In the genomic region with DNA sequence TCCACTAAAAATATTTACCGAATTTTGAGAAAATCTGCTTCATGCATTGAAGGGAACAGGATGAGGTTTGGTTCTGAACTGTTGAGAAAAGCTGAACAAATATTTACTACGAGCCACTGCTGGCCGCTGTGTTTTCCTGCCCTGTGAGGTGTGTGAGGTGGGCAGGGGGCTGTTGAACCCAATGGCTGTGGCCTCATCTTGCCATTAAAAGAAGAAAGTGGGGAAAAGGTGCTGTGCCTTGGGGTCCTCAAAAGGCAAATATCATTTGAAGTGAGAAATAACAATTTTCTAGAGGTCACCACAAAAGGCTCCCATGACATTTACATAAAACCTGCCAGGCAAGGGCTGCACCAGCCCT, we compare ENCODE assay signal across 16 cellular contexts. TPM values are rescaled to one million over a fixed set of nuclear protein-coding genes. Genes with fewer than 3 reads are reported as not detected.
DNase-seq lines count a peak whose midpoint lies in the region; ATAC-seq and TF ChIP-seq lines count a peak whose summit lies in the region.
"Had no signal": no experiment of that assay in that cellular context is flagged by ENCODE, and none has a peak within 500 bp of the region (broad histone marks: within the 10 kb centered on the region; RNA-seq: fewer than 3 reads in every experiment).

No MANE protein-coding gene starts in this region.

- WGBS in sigmoid colon, 2 donors = 51 to 74% methylated on average over 3 of the region's 3 CpGs

- peak overlapping the region; percentile 95 for H3K27ac ChIP-seq in CD8-positive, alpha-beta T cell (ENCODE audit: low read depth, low read length)
- no peak overlapping the region for H3K27ac ChIP-seq in sigmoid colon

- H3K9me3 Mint-ChIP-seq in activated CD4-positive, alpha-beta memory T cell treated with anti-CD3 and anti-CD28 coated beads for 36 hours = no peaks in the 10 kb centered on the region
- no peaks in the 10 kb centered on the region for H3K9me3 Mint-ChIP-seq in activated CD4-positive, alpha-beta memory T cell treated with anti-CD3 and anti-CD28 coated beads, Interleukin-2, amount 10 ng/mL, durations not matched to agents 7 days and 5 days
- no peaks in the 10 kb centered on the region for H3K9me3 Mint-ChIP-seq in CD8-positive, alpha-beta T cell
- no peaks in the 10 kb centered on the region for H3K9me3 Mint-ChIP-seq in T-cell

- H3K27ac Mint-ChIP-seq in activated CD4-positive, alpha-beta memory T cell treated with anti-CD3 and anti-CD28 coated beads for 36 hours = peak overlapping the region; percentile 10
- H3K27ac Mint-ChIP-seq in activated CD4-positive, alpha-beta memory T cell treated with anti-CD3 and anti-CD28 coated beads, Interleukin-2, amount 10 ng/mL, durations not matched to agents 7 days and 5 days = no peak overlapping the region
- H3K27ac Mint-ChIP-seq in CD8-positive, alpha-beta T cell = no peak overlapping the region
- no peak overlapping the region for H3K27ac Mint-ChIP-seq in T-cell

- no peak for DNase-seq in activated CD4-positive, alpha-beta memory T cell treated with anti-CD3 and anti-CD28 coated beads for 36 hours
- DNase-seq in activated CD4-positive, alpha-beta memory T cell treated with anti-CD3 and anti-CD28 coated beads, Interleukin-2, amount 10 ng/mL, durations not matched to agents 7 days and 5 days = no peak
- DNase-seq in CD8-positive, alpha-beta T cell = no peak
- no peak for DNase-seq in T-cell
- DNase-seq in sigmoid colon = peak; percentile 22
- no peak for DNase-seq in Ammon's horn (ENCODE audit: low spot score)
- no peak for DNase-seq in NCI-H2227 (lab: John Stamatoyannopoulos, UW; ENCODE audit: unreplicated experiment)
- DNase-seq: EL, H7, KBM-7, MG63, NCI-H1092 treated with DMSO at 0.1 percent for 48 hours, NCI-H1694, NCI-H446 had no signal

- peaks cover 18% of the 10 kb centered on the region for H3K27me3 Mint-ChIP-seq in activated CD4-positive, alpha-beta memory T cell treated with anti-CD3 and anti-CD28 coated beads for 36 hours
- peaks cover 2% of the 10 kb centered on the region for H3K27me3 Mint-ChIP-seq in activated CD4-positive, alpha-beta memory T cell treated with anti-CD3 and anti-CD28 coated beads, Interleukin-2, amount 10 ng/mL, durations not matched to agents 7 days and 5 days
- H3K27me3 Mint-ChIP-seq in CD8-positive, alpha-beta T cell (ENCODE audit: low read depth) = no peaks in the 10 kb centered on the region
- no peaks in the 10 kb centered on the region for H3K27me3 Mint-ChIP-seq in T-cell

- CTCF ChIA-PET in activated CD4-positive, alpha-beta memory T cell treated with anti-CD3 and anti-CD28 coated beads for 36 hours (lab: Charles Lee) = interaction anchor here (1.0 to 1.3 kb wide), 3 partner anchors 14 to 122 kb away, joined by 3 to 4 read pairs (median 4); no protein-coding TSS in a partner anchor
- CTCF ChIA-PET in activated CD4-positive, alpha-beta memory T cell treated with anti-CD3 and anti-CD28 coated beads, Interleukin-2, amount 10 ng/mL, durations not matched to agents 7 days and 5 days (lab: Charles Lee) = interaction anchor here (1.0 to 7.1 kb wide), 9 partner anchors 13 to 121 kb away, joined by 4 to 109 read pairs (median 7); partner anchors contain the start of gene KLF2
- CTCF ChIA-PET in CD8-positive, alpha-beta T cell (lab: Charles Lee) = interaction anchor here (1.0 to 14.2 kb wide), 7 partner anchors 12 to 126 kb away, joined by 3 to 200 read pairs (median 4); partner anchors contain the start of gene KLF2
- CTCF ChIA-PET in T-cell (lab: Charles Lee) = interaction anchor here in 1 of 2 donors (0.7 to 1.5 kb wide), 6 partner anchors 13 to 101 kb away, joined by 3 to 7 read pairs (median 4); no protein-coding TSS in a partner anchor

- intact Hi-C loops in activated CD4-positive, alpha-beta memory T cell treated with anti-CD3 and anti-CD28 coated beads for 36 hours (cut with micrococcal nuclease) = no loop called here
- intact Hi-C loops in CD8-positive, alpha-beta T cell (cut with DNase I, micrococcal nuclease) = loop anchor here (1.0 to 5.0 kb wide), 4 partner anchors 27 to 292 kb away; partner anchors contain the start of genes KLF2 (in 1 of the 2) and TPM4 (in 1 of the 2)
- intact Hi-C loops in sigmoid colon (cut with DNase I) = no loop called here

- H3K27me3 ChIP-seq in CD8-positive, alpha-beta T cell (ENCODE audit: insufficient read depth, low read length) = no peaks in the 10 kb centered on the region
- no peaks in the 10 kb centered on the region for H3K27me3 ChIP-seq in sigmoid colon
- H3K27me3 ChIP-seq: MG63 had no signal

- H3K4me1 Mint-ChIP-seq in activated CD4-positive, alpha-beta memory T cell treated with anti-CD3 and anti-CD28 coated beads for 36 hours (ENCODE audit: low read depth) = peaks cover 39% of the 10 kb centered on the region
- peaks cover 28% of the 10 kb centered on the region for H3K4me1 Mint-ChIP-seq in activated CD4-positive, alpha-beta memory T cell treated with anti-CD3 and anti-CD28 coated beads, Interleukin-2, amount 10 ng/mL, durations not matched to agents 7 days and 5 days
- H3K4me1 Mint-ChIP-seq in CD8-positive, alpha-beta T cell (ENCODE audit: low read depth) = peaks cover 68% of the 10 kb centered on the region
- H3K4me1 Mint-ChIP-seq in T-cell = peaks cover 29 to 40% (median 29%) of the 10 kb centered on the region in 3 donors

- no peak overlapping the region for H3K4me3 Mint-ChIP-seq in activated CD4-positive, alpha-beta memory T cell treated with anti-CD3 and anti-CD28 coated beads for 36 hours
- H3K4me3 Mint-ChIP-seq in activated CD4-positive, alpha-beta memory T cell treated with anti-CD3 and anti-CD28 coated beads, Interleukin-2, amount 10 ng/mL, durations not matched to agents 7 days and 5 days = no peak overlapping the region
- H3K4me3 Mint-ChIP-seq in CD8-positive, alpha-beta T cell = no peak overlapping the region
- H3K4me3 Mint-ChIP-seq in T-cell = no peak overlapping the region

- H3K4me3 ChIP-seq in CD8-positive, alpha-beta T cell (ENCODE audit: low read depth, low read length) = peak overlapping the region; percentile 28
- no peak overlapping the region for H3K4me3 ChIP-seq in sigmoid colon
- H3K4me3 ChIP-seq: MG63 had no signal

- no peak for ATAC-seq in CD8-positive, alpha-beta T cell
- ATAC-seq in T-cell (replicated peaks in 1 of 4) (peak in 3 of 4 experiments; percentile 9 to 13 (median 11)), GM21447 (IDR thresholded peaks at IDR 0.05; ENCODE audit: unreplicated experiment) (no peak)
- ATAC-seq: Panc1 had no signal

- no peaks in the 10 kb centered on the region for H3K36me3 ChIP-seq in CD8-positive, alpha-beta T cell (ENCODE audit: insufficient read depth, low read length)
- H3K36me3 ChIP-seq in sigmoid colon = peaks cover 0 to 5% (median 2%) of the 10 kb centered on the region in 4 donors

- POLR2A ChIA-PET in activated CD4-positive, alpha-beta memory T cell treated with anti-CD3 and anti-CD28 coated beads for 36 hours (lab: Charles Lee) = interaction anchor here (1.3 to 4.2 kb wide), 3 partner anchors 27 to 39 kb away, joined by 4 to 29 read pairs (median 4); no protein-coding TSS in a partner anchor
- POLR2A ChIA-PET in activated CD4-positive, alpha-beta memory T cell treated with anti-CD3 and anti-CD28 coated beads, Interleukin-2, amount 10 ng/mL, durations not matched to agents 7 days and 5 days (lab: Charles Lee) = interaction anchor here (0.8 to 34.9 kb wide), 15 partner anchors 10 to 299 kb away, joined by 3 to 3221 read pairs (median 7); partner anchors contain the start of genes FAM32A, HSH2D and KLF2
- POLR2A ChIA-PET in CD8-positive, alpha-beta T cell (lab: Charles Lee) = interaction anchor here (0.5 to 30.7 kb wide), 15 partner anchors 8 to 1258 kb away, joined by 3 to 2627 read pairs (median 3); partner anchors contain the start of gene KLF2
- POLR2A ChIA-PET in T-cell (lab: Charles Lee) = interaction anchor here (0.5 to 4.4 kb wide), 11 partner anchors 9 to 45 kb away, joined by 3 to 135 read pairs (median 7); partner anchors contain the start of gene KLF2 (in 2 of the 2)

- H3K9me3 ChIP-seq in CD8-positive, alpha-beta T cell (ENCODE audit: low read length) = no peaks in the 10 kb centered on the region
- no peaks in the 10 kb centered on the region for H3K9me3 ChIP-seq in sigmoid colon
- H3K9me3 ChIP-seq: MG63 had no signal

- H3K36me3 Mint-ChIP-seq in activated CD4-positive, alpha-beta memory T cell treated with anti-CD3 and anti-CD28 coated beads for 36 hours = peaks cover 3% of the 10 kb centered on the region
- peaks cover 24% of the 10 kb centered on the region for H3K36me3 Mint-ChIP-seq in activated CD4-positive, alpha-beta memory T cell treated with anti-CD3 and anti-CD28 coated beads, Interleukin-2, amount 10 ng/mL, durations not matched to agents 7 days and 5 days (ENCODE audit: low read depth)
- H3K36me3 Mint-ChIP-seq in CD8-positive, alpha-beta T cell = no peaks in the 10 kb centered on the region
- peaks cover 4% of the 10 kb centered on the region for H3K36me3 Mint-ChIP-seq in T-cell

- peaks cover 94% of the 10 kb centered on the region for H3K4me1 ChIP-seq in CD8-positive, alpha-beta T cell (ENCODE audit: insufficient read depth, low read length)
- H3K4me1 ChIP-seq in sigmoid colon = peaks cover 0 to 23% (median 8%) of the 10 kb centered on the region in 4 donors

- no peak for TF ChIP-seq EP300 in sigmoid colon (IDR thresholded peaks at IDR 0.05)

- TF ChIP-seq CTCF in CD8-positive, alpha-beta T cell (IDR thresholded peaks at IDR 0.05) = no peak
- TF ChIP-seq CTCF in sigmoid colon (IDR thresholded peaks at IDR 0.05) = no peak

- no peak for TF ChIP-seq POLR2A in sigmoid colon (IDR thresholded peaks at IDR 0.05)

RNA-seq across cellular contexts. Expression of gene KLF2, which starts 44.7 kb away (rescaled TPM):
- total RNA-seq in activated CD4-positive, alpha-beta memory T cell treated with anti-CD3 and anti-CD28 coated beads for 36 hours = 1 to 10 TPM; 1.7 TPM
- 100 to 1,000 TPM; 410 to 423 TPM for total RNA-seq in activated CD4-positive, alpha-beta memory T cell treated with anti-CD3 and anti-CD28 coated beads, Interleukin-2, amount 10 ng/mL, durations not matched to agents 7 days and 5 days
- total RNA-seq in CD8-positive, alpha-beta T cell = 100 to 1,000 TPM; 817 to 847 TPM
- total RNA-seq in T-cell (100 to 1,000 TPM; 612 to 721 (median 621) TPM), sigmoid colon (10 to 100 TPM; 17.1 to 49.3 (median 28.3) TPM)
- 10 to 100 TPM in 1 of 3 donors, 1 to 10 TPM in 2; 2.8 to 25.9 (median 3.6) TPM for polyA plus RNA-seq in sigmoid colon
- total RNA-seq: H7 had no signal

Comparison
In these comparisons a context has a peak if more than half of its experiments do, and no peak if none do; other contexts are left out.
1. RNA of gene KLF2, which starts 44.7 kb away (total RNA-seq): 817 to 847 TPM in CD8-positive, alpha-beta T cell, 612 to 721 TPM in T-cell and 410 to 423 TPM in activated CD4-positive, alpha-beta memory T cell treated with anti-CD3 and anti-CD28 coated beads, Interleukin-2, amount 10 ng/mL, durations not matched to agents 7 days and 5 days; 17.1 to 49.3 TPM in sigmoid colon and 1.7 TPM in activated CD4-positive, alpha-beta memory T cell treated with anti-CD3 and anti-CD28 coated beads for 36 hours; every median in the first group is over 4 times any median in the second.
2. ATAC-seq: peak in T-cell (3 of 4); none in CD8-positive, alpha-beta T cell (single experiment) and GM21447 (single experiment).
3. intact Hi-C loops: an anchor here in CD8-positive, alpha-beta T cell (1.0 to 5.0 kb wide); none called in activated CD4-positive, alpha-beta memory T cell treated with anti-CD3 and anti-CD28 coated beads for 36 hours and sigmoid colon.